32 cellular contexts compared by ENCODE assay signal in genomic region chr7:151455690-151456089, GRCh38. TPM values are rescaled to one million over a fixed set of nuclear protein-coding genes. Genes with fewer than 3 reads are reported as not detected.
DNase-seq lines count a peak whose midpoint lies in the region; ATAC-seq and TF ChIP-seq lines count a peak whose summit lies in the region.
"Had no signal": no experiment of that assay in that cellular context is flagged by ENCODE, and none has a peak within 500 bp of the region (broad histone marks: within the 10 kb centered on the region; RNA-seq: fewer than 3 reads in every experiment).

No MANE protein-coding gene starts in this region.

- TF ChIP-seq CTCF in Panc1 (IDR thresholded peaks at IDR 0.05) (no peak), colonic mucosa (IDR thresholded peaks at IDR 0.05) (no peak), spleen (IDR thresholded peaks at IDR 0.05 in 8 of 11, conservative IDR thresholded peaks at IDR 0.05 in 3 of 11) (no peak)

- peak; percentile 72 for ATAC-seq in activated CD4-positive, alpha-beta T cell treated with anti-CD3 and anti-CD28 coated beads for 36 hours
- ATAC-seq in Panc1 = no peak
- ATAC-seq in GM19397 (IDR thresholded peaks at IDR 0.05; ENCODE audit: unreplicated experiment) = no peak
- no peak for ATAC-seq in HG02981 (IDR thresholded peaks at IDR 0.05; ENCODE audit: unreplicated experiment)
- no peak for ATAC-seq in HG02678 (IDR thresholded peaks at IDR 0.05; ENCODE audit: unreplicated experiment)
- ATAC-seq: PC-3, Right ventricle myocardium inferior had no signal

- H3K4me1 ChIP-seq in Panc1 (ENCODE audit: control insufficient read depth, insufficient read depth, low read length) (peaks cover 42% of the 10 kb centered on the region), colonic mucosa (peaks cover 11% of the 10 kb centered on the region), spleen (peaks cover 3 to 18% (median 11%) of the 10 kb centered on the region in 6 donors)

- no peaks in the 10 kb centered on the region for H3K36me3 Mint-ChIP-seq in activated CD4-positive, alpha-beta T cell treated with anti-CD3 and anti-CD28 coated beads for 36 hours (ENCODE audit: low read depth)
- H3K36me3 Mint-ChIP-seq in activated CD4-positive, alpha-beta T cell treated with anti-CD3 and anti-CD28 coated beads, Interleukin-2, amount 10 ng/mL, durations not matched to agents 24 days and 14 days (ENCODE audit: low read depth) = no peaks in the 10 kb centered on the region
- H3K36me3 Mint-ChIP-seq: CD14-positive monocyte; CD8-positive, alpha-beta memory T cell; IgD-negative memory B cell had no signal

- H3K4me3 ChIP-seq in Panc1 (ENCODE audit: low read depth in 2 of 2, low read length in 2 of 2) (no peak overlapping the region), colonic mucosa (no peak overlapping the region), spleen (no peak overlapping the region)
- H3K4me3 ChIP-seq: GM23248, SJSA1 had no signal

- TF ChIP-seq POLR2A in spleen (IDR thresholded peaks at IDR 0.05) = no peak

- CTCF ChIA-PET in activated CD4-positive, alpha-beta T cell treated with anti-CD3 and anti-CD28 coated beads for 36 hours (lab: Charles Lee) = interaction anchor here (0.5 to 2.9 kb wide), 4 partner anchors 22 to 1211 kb away, joined by 3 to 7 read pairs (median 4); no protein-coding TSS in a partner anchor
- CTCF ChIA-PET in Panc1 (lab: Charles Lee) = no interaction called here

- POLR2A ChIA-PET in activated CD4-positive, alpha-beta T cell treated with anti-CD3 and anti-CD28 coated beads for 36 hours (lab: Charles Lee) = no interaction called here
- POLR2A ChIA-PET in Panc1 (lab: Charles Lee) = no interaction called here

- intact Hi-C loops in activated CD4-positive, alpha-beta T cell treated with anti-CD3 and anti-CD28 coated beads for 36 hours (cut with DNase I, micrococcal nuclease) = no loop called here
- intact Hi-C loops in activated CD4-positive, alpha-beta T cell treated with anti-CD3 and anti-CD28 coated beads, Interleukin-2, amount 10 ng/mL, durations not matched to agents 24 days and 14 days (cut with micrococcal nuclease) = no loop called here
- intact Hi-C loops in Panc1 (cut with micrococcal nuclease; ENCODE audit: unreplicated experiment) = loop anchor here (10.0 kb wide), 1 partner anchor 299 kb away; no protein-coding TSS in a partner anchor
- intact Hi-C loops in colonic mucosa (cut with DNase I) = no loop called here
- intact Hi-C loops in spleen (cut with DNase I; ENCODE audit: low total_unique reads) = no loop called here

- no peak overlapping the region for H3K4me3 Mint-ChIP-seq in activated CD4-positive, alpha-beta T cell treated with anti-CD3 and anti-CD28 coated beads for 36 hours
- no peak overlapping the region for H3K4me3 Mint-ChIP-seq in activated CD4-positive, alpha-beta T cell treated with anti-CD3 and anti-CD28 coated beads, Interleukin-2, amount 10 ng/mL, durations not matched to agents 24 days and 14 days
- H3K4me3 Mint-ChIP-seq: CD14-positive monocyte; CD8-positive, alpha-beta memory T cell; H9; HFFc6; IgD-negative memory B cell had no signal

- no peaks in the 10 kb centered on the region for H3K9me3 Mint-ChIP-seq in activated CD4-positive, alpha-beta T cell treated with anti-CD3 and anti-CD28 coated beads for 36 hours (ENCODE audit: low read depth)
- H3K9me3 Mint-ChIP-seq in activated CD4-positive, alpha-beta T cell treated with anti-CD3 and anti-CD28 coated beads, Interleukin-2, amount 10 ng/mL, durations not matched to agents 24 days and 14 days = no peaks in the 10 kb centered on the region
- H3K9me3 Mint-ChIP-seq: HFFc6 had no signal

- in situ Hi-C loops in Panc1 (cut with HindIII; ENCODE audit: low pct_unique_long_range_greater_than_20kb, low sequenced_read_pairs) = no loop called here

- H3K27me3 ChIP-seq in Panc1 (ENCODE audit: control insufficient read depth, insufficient read depth, low read length) (no peaks in the 10 kb centered on the region), colonic mucosa (no peaks in the 10 kb centered on the region), spleen (replicated peaks in 1 of 7) (peaks cover 0 to 9% (median 0%) of the 10 kb centered on the region in 7 donors)
- H3K27me3 ChIP-seq: BE2C, SJSA1 had no signal

- H3K9ac ChIP-seq in colonic mucosa (ENCODE audit: low read depth in 2 of 2, low read length in 2 of 2) = no peak overlapping the region
- H3K9ac ChIP-seq: GM23248, KMS-11 had no signal

- H3K27ac ChIP-seq in Panc1 (ENCODE audit: low read length) (peak overlapping the region; percentile 98; the same call in 1 of the 2 replicates), colonic mucosa (no peak overlapping the region), spleen (no peak overlapping the region)
- H3K27ac ChIP-seq: 22Rv1, GM23248, HL-60, KMS-11, SJSA1 had no signal

- DNase-seq in activated CD4-positive, alpha-beta T cell treated with anti-CD3 and anti-CD28 coated beads for 36 hours = no peak
- no peak for DNase-seq in activated CD4-positive, alpha-beta T cell treated with anti-CD3 and anti-CD28 coated beads, Interleukin-2, amount 10 ng/mL, durations not matched to agents 24 days and 14 days
- no peak for DNase-seq in Panc1 (ENCODE audit: low read depth, low spot score)
- peak; percentile 4 for DNase-seq in colonic mucosa
- DNase-seq in spleen = peak; percentile 17
- DNase-seq: BE2C; CD8-positive, alpha-beta memory T cell; DMS 273 treated with DMSO at 0.1 percent for 48 hours; DMS79; GF-D8; GM23248; HFFc6; MM.1S; NCI-H1694; NCI-H2029 treated with DMSO at 0.1 percent for 48 hours; NCI-H446 treated with DMSO at 0.1 percent for 48 hours; NCI-H526; NCI-H82; NK-92 treated with Interleukin-12 subunit alpha and Interleukin-12 subunit beta, amount 100 ng/mL, for 24 hours; PC-3 had no signal

- H3K27ac Mint-ChIP-seq in activated CD4-positive, alpha-beta T cell treated with anti-CD3 and anti-CD28 coated beads for 36 hours = no peak overlapping the region
- no peak overlapping the region for H3K27ac Mint-ChIP-seq in activated CD4-positive, alpha-beta T cell treated with anti-CD3 and anti-CD28 coated beads, Interleukin-2, amount 10 ng/mL, durations not matched to agents 24 days and 14 days
- H3K27ac Mint-ChIP-seq: CD14-positive monocyte, HFFc6, IgD-negative memory B cell had no signal

- H3K9me3 ChIP-seq in Panc1 (ENCODE audit: control insufficient read depth, insufficient read depth, low read depth, low read length) (no peaks in the 10 kb centered on the region), colonic mucosa (no peaks in the 10 kb centered on the region), spleen (no peaks in the 10 kb centered on the region)
- H3K9me3 ChIP-seq: BE2C, SJSA1 had no signal

- H3K27me3 Mint-ChIP-seq in activated CD4-positive, alpha-beta T cell treated with anti-CD3 and anti-CD28 coated beads for 36 hours = peaks cover 5% of the 10 kb centered on the region
- H3K27me3 Mint-ChIP-seq in activated CD4-positive, alpha-beta T cell treated with anti-CD3 and anti-CD28 coated beads, Interleukin-2, amount 10 ng/mL, durations not matched to agents 24 days and 14 days = peaks cover 11% of the 10 kb centered on the region

- no peaks in the 10 kb centered on the region for H3K4me1 Mint-ChIP-seq in activated CD4-positive, alpha-beta T cell treated with anti-CD3 and anti-CD28 coated beads for 36 hours
- no peaks in the 10 kb centered on the region for H3K4me1 Mint-ChIP-seq in activated CD4-positive, alpha-beta T cell treated with anti-CD3 and anti-CD28 coated beads, Interleukin-2, amount 10 ng/mL, durations not matched to agents 24 days and 14 days
- H3K4me1 Mint-ChIP-seq: IgD-negative memory B cell had no signal

- H3K36me3 ChIP-seq in Panc1 (ENCODE audit: control insufficient read depth, insufficient read depth, low read length) (no peaks in the 10 kb centered on the region), colonic mucosa (no peaks in the 10 kb centered on the region), spleen (no peaks in the 10 kb centered on the region)
- H3K36me3 ChIP-seq: BE2C, SJSA1 had no signal

- WGBS in spleen, 5 donors = 68 to 84% (median 73%) methylated on average over 4 of the region's 4 CpGs

- BruUV-seq in Panc1 (replicated peaks; lab: Mats Ljungman, UMichigan) = no TSS peak

RNA-seq across cellular contexts. Expression of gene CRYGN, which starts 15.7 kb away (rescaled TPM):
- total RNA-seq in activated CD4-positive, alpha-beta T cell treated with anti-CD3 and anti-CD28 coated beads for 36 hours = under 1 TPM in 1 of 2 experiments, not detected in 1; 0.11 TPM
- total RNA-seq in activated CD4-positive, alpha-beta T cell treated with anti-CD3 and anti-CD28 coated beads, Interleukin-2, amount 10 ng/mL, durations not matched to agents 24 days and 14 days = not detected in 2 replicates
- total RNA-seq in Panc1 (2021; ENCODE audit: unreplicated experiment) (0.74 TPM), colonic mucosa (not detected), spleen (1 to 10 TPM in 3 of 7 donors, under 1 TPM in 3, not detected in 1; 0.17 to 2.5 (median 0.92) TPM)
- 0.67 TPM for polyA plus RNA-seq in Panc1 (2012; ENCODE audit: insufficient read length)
- polyA plus RNA-seq in spleen = under 1 TPM; 0.27 to 0.72 (median 0.32) TPM
- total RNA-seq: CD8-positive, alpha-beta memory T cell; GM23248; HFFc6; Right ventricle myocardium inferior; RPMI7951; SJSA1 had no signal
- polyA plus RNA-seq: CD14-positive monocyte, GM23248, IgD-negative memory B cell had no signal

RNA-seq across cellular contexts. Expression of gene WDR86, which starts 45.9 kb away (rescaled TPM):
- not detected for total RNA-seq in activated CD4-positive, alpha-beta T cell treated with anti-CD3 and anti-CD28 coated beads for 36 hours
- total RNA-seq in activated CD4-positive, alpha-beta T cell treated with anti-CD3 and anti-CD28 coated beads, Interleukin-2, amount 10 ng/mL, durations not matched to agents 24 days and 14 days = not detected in 2 replicates
- total RNA-seq in Panc1 (2021; ENCODE audit: unreplicated experiment) = 0.72 TPM
- polyA plus RNA-seq in Panc1 (2012; ENCODE audit: insufficient read length) = 1.2 TPM
- total RNA-seq in colonic mucosa = 1 to 10 TPM in 1 of 2 donors, not detected in 1; 1.2 TPM
- 10 to 100 TPM; 15.4 to 71.9 (median 58.1) TPM for total RNA-seq in spleen
- polyA plus RNA-seq in spleen = 10 to 100 TPM in 1 of 3 donors, 1 to 10 TPM in 2; 2.8 to 29.5 (median 8.6) TPM
- total RNA-seq: GM23248, HFFc6, PC-3, RPMI7951 had no signal
- polyA plus RNA-seq: GM23248 had no signal

Comparison
In these comparisons a context has a peak if more than half of its experiments do, and no peak if none do; other contexts are left out.
1. DNase-seq: peak in colonic mucosa (single experiment) and spleen (single experiment); none in activated CD4-positive, alpha-beta T cell treated with anti-CD3 and anti-CD28 coated beads for 36 hours (single experiment), activated CD4-positive, alpha-beta T cell treated with anti-CD3 and anti-CD28 coated beads, Interleukin-2, amount 10 ng/mL, durations not matched to agents 24 days and 14 days (single experiment) and Panc1 (single experiment).